ENCODE assay signal across 28 cellular contexts in genomic region chr2:110216803-110217202, GRCh38. TPM values are rescaled to one million over a fixed set of nuclear protein-coding genes. Genes with fewer than 3 reads are reported as not detected.
"Had no signal": no experiment of that assay in that cellular context is flagged by ENCODE, and none has a peak within 500 bp of the region (broad histone marks: within the 10 kb centered on the region; RNA-seq: fewer than 3 reads in every experiment).

No MANE protein-coding gene starts in this region.

- H3K9me3 ChIP-seq: Peyer's patch, SJCRH30, SK-N-SH had no signal

- H3K27ac ChIP-seq: brain microvascular endothelial cell, cardiac muscle cell, KMS-11, Peyer's patch, RWPE1, SJCRH30, WERI-Rb-1 had no signal

- H3K9me2 ChIP-seq: SK-N-SH had no signal

- H3K9ac ChIP-seq: KMS-11, SK-N-SH had no signal

- H3K27ac Mint-ChIP-seq: activated CD4-positive, alpha-beta memory T cell treated with anti-CD3 and anti-CD28 coated beads, Interleukin-2, amount 10 ng/mL, durations not matched to agents 7 days and 5 days; activated CD4-positive, alpha-beta T cell treated with anti-CD3 and anti-CD28 coated beads for 36 hours; activated naive CD4-positive, alpha-beta T cell treated with anti-CD3 and anti-CD28 coated beads for 36 hours; activated naive CD8-positive, alpha-beta T cell; activated T-helper 17 cell treated with anti-CD3 and anti-CD28 coated beads, Interleukin-2, amount 50 U/mL, for 72 hours had no signal

- H3K9me3 Mint-ChIP-seq: activated T-helper 17 cell treated with anti-CD3 and anti-CD28 coated beads, Interleukin-2, amount 50 U/mL, for 72 hours had no signal

- H3K4me1 Mint-ChIP-seq: activated T-helper 17 cell treated with anti-CD3 and anti-CD28 coated beads, Interleukin-2, amount 50 U/mL, for 72 hours had no signal

- H3K36me3 ChIP-seq: brain microvascular endothelial cell, cardiac muscle cell, Peyer's patch, SJCRH30, WERI-Rb-1 had no signal

- H3K4me3 Mint-ChIP-seq: activated CD4-positive, alpha-beta memory T cell treated with anti-CD3 and anti-CD28 coated beads, Interleukin-2, amount 10 ng/mL, durations not matched to agents 7 days and 5 days; activated CD4-positive, alpha-beta T cell treated with anti-CD3 and anti-CD28 coated beads for 36 hours; activated naive CD4-positive, alpha-beta T cell treated with anti-CD3 and anti-CD28 coated beads for 36 hours; activated naive CD8-positive, alpha-beta T cell; activated T-helper 17 cell treated with anti-CD3 and anti-CD28 coated beads, Interleukin-2, amount 50 U/mL, for 72 hours had no signal

- H3K27me3 ChIP-seq: cardiac muscle cell, Peyer's patch had no signal

- H3K4me3 ChIP-seq: cardiac muscle cell, Peyer's patch, SJCRH30 had no signal

- ATAC-seq: activated CD4-positive, alpha-beta T cell treated with anti-CD3 and anti-CD28 coated beads for 36 hours; activated T-helper 17 cell treated with anti-CD3 and anti-CD28 coated beads, Interleukin-2, amount 50 U/mL, for 72 hours had no signal

- H3K4me1 ChIP-seq: Peyer's patch, SJCRH30 had no signal

- H3K4me2 ChIP-seq: KMS-11, SK-N-SH had no signal

- DNase-seq: activated CD4-positive, alpha-beta memory T cell treated with anti-CD3 and anti-CD28 coated beads, Interleukin-2, amount 10 ng/mL, durations not matched to agents 7 days and 5 days; activated CD4-positive, alpha-beta T cell treated with anti-CD3 and anti-CD28 coated beads for 36 hours; activated CD4-positive, alpha-beta T cell treated with anti-CD3 and anti-CD28 coated beads, Interleukin-2, amount 50 U/mL, for 1 hour; activated gamma-delta T cell; activated naive CD4-positive, alpha-beta T cell treated with anti-CD3 and anti-CD28 coated beads for 36 hours; activated T-cell treated with anti-CD3 and anti-CD28 coated beads for 4 hours; activated T-cell treated with anti-CD3 and anti-CD28 coated beads, Interleukin-2, amount 50 U/mL, for 48 hours; amygdala; brain microvascular endothelial cell; MM.1S; NCI-H1105 treated with DMSO at 0.1 percent for 48 hours; NCI-H1436 treated with DMSO at 0.1 percent for 48 hours; NCI-H187; NCI-H2081; NCI-H510A treated with DMSO at 0.1 percent for 48 hours; NCI-H69; Peyer's patch; Right ventricle myocardium superior; SJCRH30; SK-N-SH; T-helper 1 cell; WERI-Rb-1 had no signal

RNA-seq across cellular contexts. Expression of gene NPHP1, which starts 12.0 kb away (rescaled TPM):
- total RNA-seq: T-helper 2 cell treated with Interferon-gamma antibody and Interleukin-4, amounts not matched to agents 100 ng/mL and 5 ng/mL, for 36 hours had no signal
